ENCODE assay signal across 1 cellular context in the genomic region with DNA sequence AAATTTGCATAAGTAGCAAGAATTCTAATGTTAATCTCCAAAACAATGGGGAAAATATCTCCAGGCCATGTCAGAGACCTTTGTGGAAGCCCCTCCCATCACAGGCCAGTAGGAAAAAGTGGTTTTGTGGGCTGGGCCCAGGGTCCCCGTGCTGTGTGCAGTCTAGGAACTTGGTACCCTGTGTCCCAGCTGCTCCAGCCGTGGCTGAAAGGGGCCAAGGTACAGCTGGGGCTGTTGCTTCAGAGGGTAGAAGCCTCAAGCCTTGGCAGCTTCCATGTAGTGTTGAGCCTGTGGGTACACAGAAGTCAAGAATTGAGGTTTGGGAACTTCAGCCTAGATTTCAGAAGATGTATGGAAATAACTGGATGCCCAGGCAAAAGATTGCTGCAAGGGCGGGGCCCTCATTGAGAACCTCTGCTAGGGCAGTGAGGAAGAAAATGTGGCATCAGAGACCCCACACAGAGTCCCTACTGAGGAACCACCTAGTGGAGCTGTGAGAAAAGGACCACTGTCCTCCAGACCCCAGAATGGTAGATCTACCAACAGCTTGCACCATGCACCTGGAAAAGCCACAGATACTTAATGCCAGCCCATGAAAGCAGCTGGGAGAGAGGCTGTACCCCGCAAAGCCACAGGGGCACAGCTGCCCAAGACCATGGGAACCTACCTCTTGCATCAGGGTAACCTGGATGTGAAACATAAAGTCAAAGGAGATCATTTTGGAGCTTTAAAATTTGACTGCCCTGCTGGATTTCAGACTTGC. TPM values are rescaled to one million over a fixed set of nuclear protein-coding genes. Genes with fewer than 3 reads are reported as not detected.
"Had no signal": no experiment of that assay in that cellular context is flagged by ENCODE, and none has a peak within 500 bp of the region (broad histone marks: within the 10 kb centered on the region; RNA-seq: fewer than 3 reads in every experiment).

No MANE protein-coding gene starts in this region.

RNA-seq across cellular contexts. Expression of a gene that starts 51.0 kb away (rescaled TPM):
- polyA plus RNA-seq: smooth muscle cell had no signal
